In the genomic region with DNA sequence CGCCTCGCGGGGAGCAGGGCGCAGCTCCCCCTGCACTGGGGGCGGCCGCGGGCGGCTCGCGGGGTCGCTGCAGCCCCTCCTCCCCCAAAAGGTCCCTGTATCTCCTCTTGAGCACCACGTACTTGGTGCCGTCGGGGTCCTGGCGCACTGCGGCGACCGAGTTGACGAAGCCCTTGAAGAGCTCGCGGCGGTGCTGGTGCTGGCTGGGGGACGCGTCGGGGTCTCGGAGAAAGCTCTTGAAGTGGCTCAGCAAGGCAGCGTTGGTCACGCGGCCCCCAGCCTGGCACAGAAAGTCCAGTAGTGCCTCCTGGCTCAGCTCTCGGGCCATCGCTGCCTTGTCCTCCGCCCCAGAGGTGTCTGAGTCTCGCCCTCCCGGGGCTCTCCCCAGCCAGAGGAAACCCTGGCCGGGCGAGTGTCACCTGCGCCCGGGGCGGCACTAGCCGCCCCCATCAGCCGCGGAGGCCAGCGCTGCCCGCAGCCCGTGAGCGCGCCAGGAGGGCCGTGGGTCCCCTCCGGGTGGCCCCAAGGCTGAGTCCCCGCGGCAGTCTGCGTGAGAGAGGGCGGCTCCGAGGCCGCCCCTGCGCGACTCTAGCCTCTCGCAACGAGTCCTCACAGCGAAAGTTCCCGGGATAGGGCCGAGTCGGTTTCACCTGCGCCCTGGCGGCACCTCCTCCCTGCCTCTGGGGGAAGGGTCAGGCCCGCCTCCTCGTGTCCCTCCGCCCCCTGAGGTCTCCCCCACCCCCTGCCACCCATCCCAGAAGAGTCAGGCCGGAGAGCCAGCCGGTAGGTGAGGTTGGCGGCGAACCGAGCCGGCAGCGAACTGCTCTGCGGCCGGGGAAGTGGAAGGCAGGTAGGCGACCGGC, we compare ENCODE assay signal across 8 cellular contexts. TPM values are rescaled to one million over a fixed set of nuclear protein-coding genes. Genes with fewer than 3 reads are reported as not detected.
DNase-seq lines count a peak whose midpoint lies in the region; ATAC-seq, FAIRE-seq and TF ChIP-seq lines count a peak whose summit lies in the region.

SOWAHB (minus strand) TSS at position 623 of the 863 bp plus-strand sequence; CDS start at position 328, 295 bp downstream.

- FAIRE-seq in D721Med (lab: Jason Lieb, UNC) (no peak), GM12878 (lab: Jason Lieb, UNC) (no peak)

- peaks cover 4 to 11% (median 10%) of the 10 kb centered on the region in 3 donors for H3K27me3 Mint-ChIP-seq in immature natural killer cell (ENCODE audit: low read depth in 3 of 3)

- H3K27me3 ChIP-seq in GM12878 (replicated peaks in 1 of 2; ENCODE audit: control insufficient read depth in 2 of 2, insufficient read depth in 2 of 2, low read length in 1 of 2): peaks cover 11 to 12% of the 10 kb centered on the region in 2 experiments

- RAD21 ChIA-PET in GM12878 (lab: Charles Lee; ENCODE audit: unreplicated experiment): no interaction called here

- H3K9me3 ChIP-seq in SK-N-MC (ENCODE audit: low read depth, low read length) (no peaks in the 10 kb centered on the region), GM12878 (replicated peaks; ENCODE audit: control insufficient read depth, insufficient read depth, low read length) (no peaks in the 10 kb centered on the region; the same call in 2 of the 3 replicates)

- no peak within 1 kb of the TSS for H3K27ac Mint-ChIP-seq in immature natural killer cell

- H2AFZ ChIP-seq in GM12878 (ENCODE audit: control insufficient read depth, low read depth, low read length): peak within 1 kb of the TSS; percentile 59

- H3K9me3 Mint-ChIP-seq in immature natural killer cell: peaks cover 0 to 1% (median 0%) of the 10 kb centered on the region in 6 donors

- POLR2A ChIA-PET in GM12878 (lab: Charles Lee): no interaction called here

- TF ChIP-seq POLR2A in GM12878 (IDR thresholded peaks at IDR 0.05; ENCODE audit: low read depth, low read length): peak; percentile 53; the same call in 1 of the 2 replicates

- H3K9ac ChIP-seq in SK-N-MC (ENCODE audit: insufficient read length): no peak within 1 kb of the TSS
- peak within 1 kb of the TSS; percentile 38; the same call in 1 of the 2 replicates for H3K9ac ChIP-seq in GM12878 (ENCODE audit: control insufficient read depth, insufficient read depth, low read length)

- no peaks in the 10 kb centered on the region for H3K4me1 ChIP-seq in GM12878 (ENCODE audit: control insufficient read depth, insufficient read depth, low read length)

- TF ChIP-seq RAD21 in GM12878 (IDR thresholded peaks at IDR 0.05; ENCODE audit: insufficient read depth, low read depth, low read length): no peak

- H4K20me1 ChIP-seq in GM12878 (ENCODE audit: control insufficient read depth, insufficient read depth): no peaks in the 10 kb centered on the region

- H3K36me3 Mint-ChIP-seq in immature natural killer cell: no peaks in the 10 kb centered on the region

- TF ChIP-seq CTCF in D721Med (IDR thresholded peaks at IDR 0.05; ENCODE audit: insufficient read depth, missing control alignments) (no peak), GM12878 (IDR thresholded peaks at IDR 0.05 in 2 of 3, conservative IDR thresholded peaks at IDR 0.05 in 1 of 3; ENCODE audit: control insufficient read depth in 2 of 3, extremely low read depth in 1 of 3, insufficient read depth in 1 of 3, low read depth in 3 of 3, low read length in 3 of 3) (no peak)

- peak within 1 kb of the TSS; percentile 43 to 62 (median 61) for H3K4me3 Mint-ChIP-seq in immature natural killer cell

- H3K4me2 ChIP-seq in GM12878 (ENCODE audit: control insufficient read depth, insufficient read depth): peak within 1 kb of the TSS; percentile 92

- H3K36me3 ChIP-seq in SK-N-MC (ENCODE audit: insufficient read depth, low read length) (no peaks in the 10 kb centered on the region), GM12878 (ENCODE audit: control insufficient read depth in 2 of 2, insufficient read depth in 2 of 2, low read length in 1 of 2) (no peaks in the 10 kb centered on the region)

- intact Hi-C loops in GM12878 (cut with micrococcal nuclease; ENCODE audit: unreplicated experiment): no loop called here

- in situ Hi-C loops in GM12878 (cut with MboI): no loop called here

- ATAC-seq in HG02759 (IDR thresholded peaks at IDR 0.05; ENCODE audit: unreplicated experiment) (peak; percentile 56), GM12878 (peak; percentile 67)

- no peak within 1 kb of the TSS for H3K27ac ChIP-seq in SK-N-MC
- no peak within 1 kb of the TSS for H3K27ac ChIP-seq in GM12878 (ENCODE audit: control insufficient read depth, insufficient read depth)

- peaks cover 11 to 13% of the 10 kb centered on the region in 2 donors for H3K4me1 Mint-ChIP-seq in immature natural killer cell

- DNase-seq in D721Med (ENCODE audit: insufficient read length, low spot score) (peak; percentile 28), SK-N-MC (ENCODE audit: low read depth, low spot score) (no peak), GM12878 (ENCODE audit: low read depth, low spot score) (no peak), immature natural killer cell (peak in 2 of 3 donors; percentile 4 to 5), SHP77 (lab: John Stamatoyannopoulos, UW) (no peak), NAMALWA (ENCODE audit: low spot score) (no peak)
- DNase-seq in stimulated activated CD4-positive, alpha-beta T cell treated with anti-CD3 and anti-CD28 coated beads, Interleukin-15, amount 100 ng/mL, for 24 hours: peak; percentile 41

- no peaks in the 10 kb centered on the region for H3K79me2 ChIP-seq in GM12878 (ENCODE audit: control insufficient read depth, insufficient read depth, low read length)

- 7% methylated on average over 79 of the region's 79 CpGs for WGBS in GM12878 (ENCODE audit: insufficient coverage, insufficient replicate concordance, low lambda C conversion rate, missing lambda C conversion rate)

- no peak for TF ChIP-seq EP300 in GM12878 (IDR thresholded peaks at IDR 0.05; ENCODE audit: borderline replicate concordance in 1 of 2, control insufficient read depth in 1 of 2, low read depth in 2 of 2, low read length in 2 of 2)

- H3K4me3 ChIP-seq in SK-N-MC (peak within 1 kb of the TSS; percentile 71), GM12878 (peak within 1 kb of the TSS; percentile 67)

- no TSS peak for BruUV-seq in GM12878 (replicated peaks; lab: Mats Ljungman, UMichigan)

- CTCF ChIA-PET in GM12878 (lab: Yijun Ruan, JAX): interaction anchor here (0.6 kb wide), 1 partner anchor 1641 kb away, joined by 4 read pairs; no protein-coding TSS in a partner anchor

- SMC1A ChIA-PET in GM12878 (lab: Charles Lee; ENCODE audit: uncharacterized antibody, unreplicated experiment): no interaction called here

TF ChIP-seq in GM12878, 131 proteins besides CTCF, POLR2A, EP300 and RAD21:
- TF ChIP-seq SMC3 (IDR thresholded peaks at IDR 0.05; ENCODE audit: borderline replicate concordance, low read length): no peak
- no peak for TF ChIP-seq ZNF24 (IDR thresholded peaks at IDR 0.05)
- no peak for TF ChIP-seq YY1 (IDR thresholded peaks at IDR 0.05; ENCODE audit: low read depth, low read length)
- no peak for TF ChIP-seq ZNF622 (IDR thresholded peaks at IDR 0.05)
- TF ChIP-seq CREB1 (IDR thresholded peaks at IDR 0.05; ENCODE audit: low read depth): no peak
- TF ChIP-seq, protein P1, sequence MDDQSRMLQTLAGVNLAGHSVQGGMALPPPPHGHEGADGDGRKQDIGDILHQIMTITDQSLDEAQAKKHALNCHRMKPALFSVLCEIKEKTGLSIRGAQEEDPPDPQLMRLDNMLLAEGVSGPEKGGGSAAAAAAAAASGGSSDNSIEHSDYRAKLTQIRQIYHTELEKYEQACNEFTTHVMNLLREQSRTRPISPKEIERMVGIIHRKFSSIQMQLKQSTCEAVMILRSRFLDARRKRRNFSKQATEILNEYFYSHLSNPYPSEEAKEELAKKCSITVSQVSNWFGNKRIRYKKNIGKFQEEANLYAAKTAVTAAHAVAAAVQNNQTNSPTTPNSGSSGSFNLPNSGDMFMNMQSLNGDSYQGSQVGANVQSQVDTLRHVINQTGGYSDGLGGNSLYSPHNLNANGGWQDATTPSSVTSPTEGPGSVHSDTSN (IDR thresholded peaks at IDR 0.05; ENCODE audit: insufficient replicate concordance, low read depth, low read length): no peak
- TF ChIP-seq NFXL1 (IDR thresholded peaks at IDR 0.05; ENCODE audit: borderline replicate concordance): no peak
TF ChIP-seq in GM12878: peak in this region for 0.

RNA-seq across cellular contexts. Expression of gene SOWAHB, which starts in this region (rescaled TPM):
- not detected in 2 replicates for total RNA-seq in GM12878 (2013; cell fraction: nucleolus; rRNA removed)
- total RNA-seq in GM12878 (2014; rRNA removed): 0.05 and 0.06 TPM in 2 replicates
- total RNA-seq in GM12878 (2014; rRNA removed; fragmentation: Illumina TruSeq; extraction: Trizol): 0.04 and 0.09 TPM in 2 replicates
- 0.05 and 0.10 TPM in 2 replicates for total RNA-seq in GM12878 (2021)
- polyA plus RNA-seq in GM12878 (2011; ENCODE audit: low read depth): 0.89 TPM
- polyA plus RNA-seq in GM12878 (2011; rRNA removed): 0.03 TPM in 1 of 2 replicates, not detected in the other
- polyA plus RNA-seq in GM12878 (2011; cell fraction: cytosol; rRNA removed): not detected in 2 replicates
- not detected in 2 replicates for polyA plus RNA-seq in GM12878 (2011; cell fraction: nucleus; rRNA removed)
- 0.92 and 1.3 TPM in 2 replicates for polyA plus RNA-seq in GM12878 (2012)
- 0.01 and 0.06 TPM in 2 replicates for polyA plus RNA-seq in GM12878 (2014; fragmentation: Illumina TruSeq; extraction: Trizol)
- polyA plus RNA-seq in GM12878 (2014; fragmentation: Nextera tagmentation; extraction: Ambion mirVana): not detected
- 0.04 and 0.13 TPM in 2 replicates for polyA plus RNA-seq in GM12878 (2014; rRNA removed)
- polyA plus RNA-seq in GM12878 (2016; fragmentation: Nextera tagmentation; extraction: Ambion mirVana): not detected
- not detected in 2 replicates for polyA minus RNA-seq in GM12878 (2011; rRNA and poly(A)+ RNA removed)
- polyA minus RNA-seq in GM12878 (2011; cell fraction: cytosol; rRNA and poly(A)+ RNA removed): not detected in 2 replicates
- not detected in 2 replicates for polyA minus RNA-seq in GM12878 (2011; cell fraction: nucleus; rRNA and poly(A)+ RNA removed)
- not detected for polyA plus RNA-seq in immature natural killer cell

Comparison
In these comparisons a context has a peak if more than half of its experiments do, and no peak if none do; other contexts are left out.
1. Peak in DNase-seq in immature natural killer cell; RNA of the gene not detected or under 1 TPM.
2. DNase-seq: peak in D721Med (single experiment) and stimulated activated CD4-positive, alpha-beta T cell treated with anti-CD3 and anti-CD28 coated beads, Interleukin-15, amount 100 ng/mL, for 24 hours (single experiment); none in SK-N-MC (single experiment), GM12878 (single experiment), SHP77 (0 of 2) and NAMALWA (single experiment).